9 cellular contexts compared by ENCODE assay signal in genomic region chr12:53208435-53208834, GRCh38. TPM values are rescaled to one million over a fixed set of nuclear protein-coding genes. Genes with fewer than 3 reads are reported as not detected.
DNase-seq lines count a peak whose midpoint lies in the region; ATAC-seq and TF ChIP-seq lines count a peak whose summit lies in the region.
"Had no signal": no experiment of that assay in that cellular context is flagged by ENCODE, and none has a peak within 500 bp of the region (broad histone marks: within the 10 kb centered on the region; RNA-seq: fewer than 3 reads in every experiment).

No MANE protein-coding gene starts in this region.

- no peak for TF ChIP-seq POLR2A in vagina (IDR thresholded peaks at IDR 0.05)

- H3K9me3 ChIP-seq in vagina, result no peaks in the 10 kb centered on the region

- peak; percentile 48 for ATAC-seq in Right ventricle myocardium superior (ENCODE audit: poor library complexity)
- ATAC-seq in HG02870 (IDR thresholded peaks at IDR 0.05; ENCODE audit: unreplicated experiment), result no peak
- ATAC-seq: GM23338 had no signal

- intact Hi-C loops in Right ventricle myocardium superior (cut with DNase I) (no loop called here), cardiac septum (cut with DNase I) (no loop called here), vagina (cut with DNase I) (no loop called here)

- H3K27ac ChIP-seq in vagina, result peak overlapping the region; percentile 47
- H3K27ac ChIP-seq: cardiac muscle cell had no signal

- DNase-seq in Right ventricle myocardium superior, result peak; percentile 33
- DNase-seq in cardiac septum (ENCODE audit: low spot score), result no peak
- DNase-seq in fibroblast of the aortic adventitia (ENCODE audit: low read depth), result peak; percentile 62
- no peak for DNase-seq in vagina (ENCODE audit: extremely low spot score in 2 of 2)
- no peak for DNase-seq in DMS114 treated with DMSO at 0.1 percent for 48 hours (lab: John Stamatoyannopoulos, UW; ENCODE audit: unreplicated experiment)

- H3K4me3 ChIP-seq in fibroblast of the aortic adventitia (ENCODE audit: low read depth, low read length) (no peak overlapping the region), vagina (no peak overlapping the region)
- H3K4me3 ChIP-seq: cardiac muscle cell, GM23338 had no signal

- H3K4me1 ChIP-seq in vagina, result peaks cover 37% of the 10 kb centered on the region

- peaks cover 0 to 38% of the 10 kb centered on the region in 2 donors for H3K36me3 ChIP-seq in vagina

- TF ChIP-seq CTCF in fibroblast of the aortic adventitia (IDR thresholded peaks at IDR 0.05; ENCODE audit: insufficient read depth, low read length), result no peak
- no peak for TF ChIP-seq CTCF in vagina (IDR thresholded peaks at IDR 0.05)

- no peaks in the 10 kb centered on the region for H3K27me3 ChIP-seq in vagina
- H3K27me3 ChIP-seq: cardiac muscle cell had no signal

RNA-seq across cellular contexts. Expression of gene ITGB7, which starts 1.4 kb away (rescaled TPM):
- total RNA-seq in Right ventricle myocardium superior, result 0.97 TPM
- total RNA-seq in cardiac septum, result 1.4 TPM
- total RNA-seq in fibroblast of the aortic adventitia (ENCODE audit: low replicate concordance), result 0.54 TPM in 1 of 2 replicates, not detected in the other
- 3.7 TPM for total RNA-seq in vagina
- total RNA-seq: fibroblast of villous mesenchyme, GM23338 had no signal

RNA-seq across cellular contexts. Expression of gene RARG, which starts 23.6 kb away (rescaled TPM):
- 15.4 TPM for total RNA-seq in Right ventricle myocardium superior
- 21.2 TPM for total RNA-seq in cardiac septum
- total RNA-seq in fibroblast of the aortic adventitia (ENCODE audit: low replicate concordance), result 43.9 and 69.4 TPM in 2 replicates
- total RNA-seq in vagina, result 79.1 TPM

RNA-seq across cellular contexts. Expression of gene CSAD, which starts 27.7 kb away (rescaled TPM):
- 8.2 TPM for total RNA-seq in Right ventricle myocardium superior
- 16.5 TPM for total RNA-seq in cardiac septum
- 8.7 and 23.4 TPM in 2 replicates for total RNA-seq in fibroblast of the aortic adventitia (ENCODE audit: low replicate concordance)
- total RNA-seq in vagina, result 44.9 TPM

RNA-seq across cellular contexts. Expression of gene ZNF740, which starts 27.9 kb away (rescaled TPM):
- total RNA-seq in Right ventricle myocardium superior, result 29.4 TPM
- total RNA-seq in cardiac septum, result 19.2 TPM
- 12.6 and 16.3 TPM in 2 replicates for total RNA-seq in fibroblast of the aortic adventitia (ENCODE audit: low replicate concordance)
- 12.8 TPM for total RNA-seq in vagina

RNA-seq across cellular contexts. Expression of gene ESPL1, which starts 59.7 kb away (rescaled TPM):
- total RNA-seq in Right ventricle myocardium superior (0.81 TPM), cardiac septum (0.16 TPM), fibroblast of the aortic adventitia (ENCODE audit: low replicate concordance) (1.5 and 13.5 TPM in 2 replicates), vagina (17.7 TPM)

Comparison
In these comparisons a context has a peak if more than half of its experiments do, and no peak if none do; other contexts are left out.
1. DNase-seq: peak in Right ventricle myocardium superior (single experiment) and fibroblast of the aortic adventitia (single experiment); none in cardiac septum (single experiment), vagina (0 of 2) and DMS114 treated with DMSO at 0.1 percent for 48 hours (single experiment).